In the genomic region with DNA sequence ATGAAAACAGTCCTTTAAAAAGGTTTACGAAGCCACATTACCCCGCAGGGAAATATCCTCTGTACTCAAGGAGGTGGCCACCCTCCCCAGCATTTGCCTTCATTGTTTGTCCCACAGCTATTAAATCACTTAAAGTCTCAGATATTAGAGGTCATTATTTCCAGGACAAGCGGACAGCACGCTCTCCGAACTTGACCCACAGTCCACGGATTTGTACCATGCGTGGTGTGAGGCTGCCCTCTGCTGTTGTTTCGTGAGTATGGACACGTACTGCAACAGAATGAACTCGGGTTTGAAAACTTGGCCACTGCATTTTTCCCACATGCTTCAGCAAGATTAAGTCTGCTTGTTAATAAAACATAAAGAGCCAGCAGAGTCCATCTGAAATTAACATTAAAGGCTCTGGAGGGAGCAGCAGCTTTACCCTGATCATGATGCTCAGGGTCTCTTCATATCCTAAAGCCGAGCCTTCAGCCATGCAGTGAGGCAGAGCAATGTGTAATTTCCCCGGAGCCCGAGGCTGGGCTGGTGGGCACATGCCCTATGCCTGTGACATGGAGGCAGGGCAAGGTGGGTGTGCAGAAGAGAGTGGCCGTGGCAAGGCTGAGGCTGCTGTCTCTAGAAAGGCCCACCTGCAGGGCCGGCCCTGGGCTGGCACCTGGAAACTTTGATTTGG, we compare ENCODE assay signal across 8 cellular contexts. TPM values are rescaled to one million over a fixed set of nuclear protein-coding genes. Genes with fewer than 3 reads are reported as not detected.
A peak's percentile ranks its signal among the peaks of the same experiment; 100 is the strongest.
DNase-seq lines count a peak whose midpoint lies in the region; ATAC-seq, FAIRE-seq and TF ChIP-seq lines count a peak whose summit lies in the region.

No MANE protein-coding gene starts in this region.

- H3K36me3 ChIP-seq in HepG2 (replicated peaks in 1 of 2; ENCODE audit: control insufficient read depth in 1 of 2, insufficient read depth in 2 of 2, low read length in 2 of 2): peaks cover 2 to 15% of the 10 kb centered on the region in 2 experiments; a peak in 4 of 5 replicates

- peak; percentile 92 for TF ChIP-seq CTCF in chondrocyte (IDR thresholded peaks at IDR 0.05)
- peak; percentile 95 for TF ChIP-seq CTCF in HepG2 (CRISPR knock-in tag; IDR thresholded peaks at IDR 0.05)

- TF ChIP-seq RAD21 in HepG2 (CRISPR knock-in tag; IDR thresholded peaks at IDR 0.05): peak; percentile 97

- H3K4me1 ChIP-seq in HepG2 (ENCODE audit: insufficient read depth, low read length): no peaks in the 10 kb centered on the region

- no peak for TF ChIP-seq POLR2A in HepG2 (IDR thresholded peaks at IDR 0.05; ENCODE audit: insufficient read depth in 1 of 2, low read depth in 2 of 2, low read length in 2 of 2)

- H3K27ac Mint-ChIP-seq in activated CD4-positive, alpha-beta T cell treated with anti-CD3 and anti-CD28 coated beads, Interleukin-2, amount 10 ng/mL, durations not matched to agents 7 days and 5 days: no peak overlapping the region
- no peak overlapping the region for H3K27ac Mint-ChIP-seq in chondrocyte (ENCODE audit: unreplicated experiment)

- no peaks in the 10 kb centered on the region for H3K79me2 ChIP-seq in HepG2 (ENCODE audit: insufficient read depth, low read length)

- no TSS peak for BruUV-seq in HepG2 (replicated peaks; lab: Mats Ljungman, UMichigan)

- peaks cover 8% of the 10 kb centered on the region for H3K4me1 Mint-ChIP-seq in activated CD4-positive, alpha-beta T cell treated with anti-CD3 and anti-CD28 coated beads, Interleukin-2, amount 10 ng/mL, durations not matched to agents 7 days and 5 days
- H3K4me1 Mint-ChIP-seq in chondrocyte (ENCODE audit: low read depth): peaks cover 11% of the 10 kb centered on the region

- H4K20me1 ChIP-seq in HepG2 (ENCODE audit: insufficient read depth, low read length): no peaks in the 10 kb centered on the region

- POLR2A ChIA-PET in activated CD4-positive, alpha-beta T cell treated with anti-CD3 and anti-CD28 coated beads, Interleukin-2, amount 10 ng/mL, durations not matched to agents 7 days and 5 days (lab: Charles Lee): no interaction called here
- POLR2A ChIA-PET in HepG2 (lab: Yijun Ruan, JAX): no interaction called here

- FAIRE-seq in HepG2 (lab: Jason Lieb, UNC): peak; percentile 92
- peak; percentile 84 for FAIRE-seq in urothelium cell line (lab: Jason Lieb, UNC)

- peak; percentile 81 for ATAC-seq in HepG2
- ATAC-seq in HG03159 (IDR thresholded peaks at IDR 0.05; ENCODE audit: unreplicated experiment): no peak
- no peak for ATAC-seq in HG02763 (IDR thresholded peaks at IDR 0.05; ENCODE audit: unreplicated experiment)

- in situ Hi-C loops in HepG2 (cut with HindIII; ENCODE audit: extremely low pct_ligation_motif_present, low pct_unique_long_range_greater_than_20kb): loop anchor here (5.0 kb wide), 1 partner anchor 207 kb away; no protein-coding TSS in a partner anchor

- intact Hi-C loops in HepG2 (cut with micrococcal nuclease; ENCODE audit: unreplicated experiment): no loop called here

- no peaks in the 10 kb centered on the region for H3K9me3 Mint-ChIP-seq in activated CD4-positive, alpha-beta T cell treated with anti-CD3 and anti-CD28 coated beads, Interleukin-2, amount 10 ng/mL, durations not matched to agents 7 days and 5 days
- no peaks in the 10 kb centered on the region for H3K9me3 Mint-ChIP-seq in chondrocyte (ENCODE audit: low read depth)

- no peaks in the 10 kb centered on the region for H3K27me3 Mint-ChIP-seq in activated CD4-positive, alpha-beta T cell treated with anti-CD3 and anti-CD28 coated beads, Interleukin-2, amount 10 ng/mL, durations not matched to agents 7 days and 5 days
- no peaks in the 10 kb centered on the region for H3K27me3 Mint-ChIP-seq in chondrocyte (ENCODE audit: low read depth)

- no peaks in the 10 kb centered on the region for H3K9me3 ChIP-seq in HepG2 (ENCODE audit: low read length)

- no peak overlapping the region for H3K9ac ChIP-seq in HepG2 (ENCODE audit: insufficient read depth, low read depth, low read length)

- CTCF ChIA-PET in activated CD4-positive, alpha-beta T cell treated with anti-CD3 and anti-CD28 coated beads, Interleukin-2, amount 10 ng/mL, durations not matched to agents 7 days and 5 days (lab: Charles Lee): interaction anchor here (0.8 to 1.8 kb wide), 4 partner anchors 13 to 298 kb away, joined by 3 to 4 read pairs (median 4); partner anchors contain the start of gene TAF1C
- CTCF ChIA-PET in HepG2 (lab: Yijun Ruan, JAX; ENCODE audit: low intra/inter-chr PET ratio, low total read pairs): interaction anchor here (0.9 to 3.0 kb wide), 5 partner anchors 177 to 527 kb away, joined by 3 to 62 read pairs (median 3); partner anchors contain the start of gene TAF1C

- no peak overlapping the region for H3K27ac ChIP-seq in HepG2 (ENCODE audit: extremely low read length, insufficient read depth, low read length)

- H3K4me3 Mint-ChIP-seq in activated CD4-positive, alpha-beta T cell treated with anti-CD3 and anti-CD28 coated beads, Interleukin-2, amount 10 ng/mL, durations not matched to agents 7 days and 5 days: no peak overlapping the region
- no peak overlapping the region for H3K4me3 Mint-ChIP-seq in chondrocyte (ENCODE audit: unreplicated experiment)

- H3K27me3 ChIP-seq in HepG2 (ENCODE audit: control insufficient read depth in 1 of 2, insufficient read depth in 2 of 2, low read length in 2 of 2): no peaks in the 10 kb centered on the region

- H2AFZ ChIP-seq in HepG2 (ENCODE audit: low read length): no peak overlapping the region

- WGBS in HepG2 (ENCODE audit: low lambda C conversion rate): 65% methylated on average over 15 of the region's 15 CpGs

- peaks cover 5% of the 10 kb centered on the region for H3K36me3 Mint-ChIP-seq in activated CD4-positive, alpha-beta T cell treated with anti-CD3 and anti-CD28 coated beads, Interleukin-2, amount 10 ng/mL, durations not matched to agents 7 days and 5 days (ENCODE audit: low read depth)
- H3K36me3 Mint-ChIP-seq in chondrocyte (ENCODE audit: low read depth): peaks cover 13% of the 10 kb centered on the region

- H3K4me2 ChIP-seq in HepG2 (ENCODE audit: low read depth, low read length): no peak overlapping the region

- TF ChIP-seq EP300 in HepG2 (IDR thresholded peaks at IDR 0.05; ENCODE audit: low read depth in 2 of 2, low read length in 2 of 2): no peak
- no peak for TF ChIP-seq EP300 in HepG2 (CRISPR knock-in tag; IDR thresholded peaks at IDR 0.05; ENCODE audit: borderline replicate concordance)

- H3K4me3 ChIP-seq in HepG2 (replicated peaks in 1 of 3; ENCODE audit: insufficient read depth in 1 of 3, low read depth in 2 of 3, low read length in 3 of 3): no peak overlapping the region

- peak; percentile 26 for DNase-seq in activated CD4-positive, alpha-beta T cell treated with anti-CD3 and anti-CD28 coated beads, Interleukin-2, amount 10 ng/mL, durations not matched to agents 7 days and 5 days
- no peak for DNase-seq in activated CD4-positive, alpha-beta T cell treated with anti-CD3 and anti-CD28 coated beads, Interleukin-2, amount 50 U/mL, for 1 hour
- DNase-seq in NCI-H460 (ENCODE audit: extremely low read depth, low read depth): peak; percentile 51
- no peak for DNase-seq in chondrocyte (ENCODE audit: low spot score)
- DNase-seq in HepG2 (ENCODE audit: low spot score): peak; percentile 62
- DNase-seq in urothelium cell line (ENCODE audit: low spot score): peak; percentile 52

TF ChIP-seq in HepG2, 621 proteins besides CTCF, POLR2A, EP300 and RAD21 (continues in another document):
- TF ChIP-seq RFXANK (CRISPR knock-in tag; IDR thresholded peaks at IDR 0.05) (no peak), EEA1 (CRISPR knock-in tag; IDR thresholded peaks at IDR 0.05; ENCODE audit: borderline replicate concordance) (no peak)
- TF ChIP-seq, protein P1, sequence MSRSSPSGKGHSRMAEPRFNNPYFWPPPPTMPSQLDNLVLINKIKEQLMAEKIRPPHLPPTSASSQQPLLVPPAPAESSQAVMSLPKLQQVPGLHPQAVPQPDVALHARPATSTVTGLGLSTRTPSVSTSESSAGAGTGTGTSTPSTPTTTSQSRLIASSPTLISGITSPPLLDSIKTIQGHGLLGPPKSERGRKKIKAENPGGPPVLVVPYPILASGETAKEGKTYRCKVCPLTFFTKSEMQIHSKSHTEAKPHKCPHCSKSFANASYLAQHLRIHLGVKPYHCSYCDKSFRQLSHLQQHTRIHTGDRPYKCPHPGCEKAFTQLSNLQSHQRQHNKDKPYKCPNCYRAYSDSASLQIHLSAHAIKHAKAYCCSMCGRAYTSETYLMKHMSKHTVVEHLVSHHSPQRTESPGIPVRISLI (CRISPR knock-in tag; IDR thresholded peaks at IDR 0.05; ENCODE audit: borderline replicate concordance): no peak

RNA-seq across cellular contexts. Expression of gene MEAK7, which starts 19.7 kb away (rescaled TPM):
- 1 to 10 TPM; 8.8 to 10.0 TPM for total RNA-seq in activated CD4-positive, alpha-beta T cell treated with anti-CD3 and anti-CD28 coated beads, Interleukin-2, amount 10 ng/mL, durations not matched to agents 7 days and 5 days
- 9.5 and 10.0 TPM in 2 replicates for total RNA-seq in NCI-H460 (2014; rRNA removed; shearing (Covaris generic))
- polyA plus RNA-seq in NCI-H460 (2014; cell fraction: nucleus; rRNA removed): 19.5 and 21.8 TPM in 2 replicates
- total RNA-seq in chondrocyte (21.0 to 27.9 TPM (median 26.8 TPM) in 3 replicates), HepG2 (2016; rRNA removed; fragmentation: Illumina TruSeq; extraction: Trizol) (14.7 and 17.4 TPM in 2 replicates)
- 1.0 and 1.5 TPM in 2 replicates for total RNA-seq in HepG2 (2016; cell fraction: cytosol; rRNA removed; fragmentation: Illumina TruSeq; extraction: Trizol; ENCODE audit: low read depth)
- 14.3 and 19.5 TPM in 2 replicates for total RNA-seq in HepG2 (2016; cell fraction: insoluble cytoplasmic fraction; rRNA removed; fragmentation: Illumina TruSeq; extraction: Trizol)
- 3.8 and 4.1 TPM in 2 replicates for total RNA-seq in HepG2 (2016; cell fraction: membrane; rRNA removed; fragmentation: Illumina TruSeq; extraction: Trizol)
- 13.9 and 16.3 TPM in 2 replicates for total RNA-seq in HepG2 (2016; cell fraction: nucleus; rRNA removed; fragmentation: Illumina TruSeq; extraction: Trizol)
- 11.8 and 12.0 TPM in 2 replicates for polyA plus RNA-seq in HepG2 (2011; rRNA removed)
- 10.9 and 11.8 TPM in 2 replicates for polyA plus RNA-seq in HepG2 (2011; cell fraction: cytosol; rRNA removed)
- polyA plus RNA-seq in HepG2 (2011; cell fraction: nucleus; rRNA removed): 13.6 and 14.0 TPM in 2 replicates
- 6.9 and 8.1 TPM in 2 replicates for polyA plus RNA-seq in HepG2 (2012)
- 0.46 and 0.59 TPM in 2 replicates for polyA plus RNA-seq in HepG2 (2016; cell fraction: cytosol; fragmentation: Illumina TruSeq; extraction: Trizol; ENCODE audit: low read depth)
- 10.6 and 11.4 TPM in 2 replicates for polyA plus RNA-seq in HepG2 (2016; cell fraction: insoluble cytoplasmic fraction; fragmentation: Illumina TruSeq; extraction: Trizol; ENCODE audit: low read depth)
- 1.5 and 1.9 TPM in 2 replicates for polyA plus RNA-seq in HepG2 (2016; cell fraction: membrane; fragmentation: Illumina TruSeq; extraction: Trizol; ENCODE audit: low read depth)
- 9.0 and 10.6 TPM in 2 replicates for polyA plus RNA-seq in HepG2 (2016; cell fraction: nucleus; fragmentation: Illumina TruSeq; extraction: Trizol; ENCODE audit: insufficient read depth, low read depth)
- 20.4 and 30.6 TPM in 2 replicates for polyA minus RNA-seq in HepG2 (2011; rRNA and poly(A)+ RNA removed; ENCODE audit: low replicate concordance)
- polyA minus RNA-seq in HepG2 (2011; cell fraction: cytosol; rRNA and poly(A)+ RNA removed): 7.9 and 10.9 TPM in 2 replicates
- 17.6 and 19.1 TPM in 2 replicates for polyA minus RNA-seq in HepG2 (2011; cell fraction: nucleus; rRNA and poly(A)+ RNA removed)

Comparison
In these comparisons a context has a peak if more than half of its experiments do, and no peak if none do; other contexts are left out.
1. DNase-seq: peak in activated CD4-positive, alpha-beta T cell treated with anti-CD3 and anti-CD28 coated beads, Interleukin-2, amount 10 ng/mL, durations not matched to agents 7 days and 5 days (single experiment), NCI-H460 (single experiment), HepG2 (single experiment) and urothelium cell line (single experiment); none in activated CD4-positive, alpha-beta T cell treated with anti-CD3 and anti-CD28 coated beads, Interleukin-2, amount 50 U/mL, for 1 hour (single experiment) and chondrocyte (single experiment).